Comparison of ENCODE assay signal across 29 cellular contexts in genomic region chr2:187354653-187355052, GRCh38.
"Had no signal": no experiment of that assay in that cellular context is flagged by ENCODE, and none has a peak within 500 bp of the region (broad histone marks: within the 10 kb centered on the region; RNA-seq: fewer than 3 reads in every experiment).

No MANE protein-coding gene starts in this region.

- H3K27ac ChIP-seq: body of pancreas, epithelial cell of prostate, esophagus squamous epithelium, gastroesophageal sphincter, heart right ventricle, hepatocyte had no signal

- H3K4me3 Mint-ChIP-seq: activated CD4-positive, alpha-beta memory T cell treated with anti-CD3 and anti-CD28 coated beads for 36 hours; activated CD4-positive, alpha-beta T cell treated with anti-CD3 and anti-CD28 coated beads for 36 hours; activated CD4-positive, alpha-beta T cell treated with anti-CD3 and anti-CD28 coated beads, Interleukin-2, amount 10 ng/mL, durations not matched to agents 24 days and 14 days; activated CD8-positive, alpha-beta memory T cell treated with anti-CD3 and anti-CD28 coated beads, Interleukin-2, amount 10 ng/mL, durations not matched to agents 7 days and 5 days; activated CD8-positive, alpha-beta T cell treated with anti-CD3 and anti-CD28 coated beads, Interleukin-2, amount 10 ng/mL, durations not matched to agents 7 days and 5 days; activated naive CD8-positive, alpha-beta T cell; activated T-cell treated with anti-CD3 and anti-CD28 coated beads, Interleukin-2, amount 50 U/mL, for 72 hours; T-helper 2 cell treated with Interferon-gamma antibody and Interleukin-4, amounts not matched to agents 5 μg/mL and 100 μg/mL, for 36 hours had no signal

- H3K9me3 Mint-ChIP-seq: activated CD4-positive, alpha-beta T cell treated with anti-CD3 and anti-CD28 coated beads, Interleukin-2, amount 10 ng/mL, durations not matched to agents 24 days and 14 days; T-helper 2 cell treated with Interferon-gamma antibody and Interleukin-4, amounts not matched to agents 5 μg/mL and 100 μg/mL, for 36 hours had no signal

- ATAC-seq: activated CD4-positive, alpha-beta T cell treated with anti-CD3 and anti-CD28 coated beads for 36 hours; activated CD8-positive, alpha-beta memory T cell treated with anti-CD3 and anti-CD28 coated beads, Interleukin-2, amount 10 ng/mL, durations not matched to agents 7 days and 5 days; activated CD8-positive, alpha-beta T cell treated with anti-CD3 and anti-CD28 coated beads, Interleukin-2, amount 10 ng/mL, durations not matched to agents 7 days and 5 days; activated T-cell treated with anti-CD3 and anti-CD28 coated beads, Interleukin-2, amount 50 U/mL, for 72 hours; body of pancreas; gastroesophageal sphincter; heart right ventricle had no signal

- H3K27me3 Mint-ChIP-seq: activated CD4-positive, alpha-beta memory T cell treated with anti-CD3 and anti-CD28 coated beads for 36 hours; activated CD4-positive, alpha-beta T cell treated with anti-CD3 and anti-CD28 coated beads for 36 hours; activated CD4-positive, alpha-beta T cell treated with anti-CD3 and anti-CD28 coated beads, Interleukin-2, amount 10 ng/mL, durations not matched to agents 24 days and 14 days; activated CD8-positive, alpha-beta memory T cell treated with anti-CD3 and anti-CD28 coated beads, Interleukin-2, amount 10 ng/mL, durations not matched to agents 7 days and 5 days; activated naive CD8-positive, alpha-beta T cell had no signal

- H3K4me3 ChIP-seq: body of pancreas, esophagus squamous epithelium, gastroesophageal sphincter, heart right ventricle, hepatocyte had no signal

- H3K4me1 Mint-ChIP-seq: activated CD4-positive, alpha-beta T cell treated with anti-CD3 and anti-CD28 coated beads for 36 hours; activated CD4-positive, alpha-beta T cell treated with anti-CD3 and anti-CD28 coated beads, Interleukin-2, amount 10 ng/mL, durations not matched to agents 24 days and 14 days; activated CD8-positive, alpha-beta memory T cell treated with anti-CD3 and anti-CD28 coated beads, Interleukin-2, amount 10 ng/mL, durations not matched to agents 7 days and 5 days had no signal

- H3K27me3 ChIP-seq: body of pancreas, esophagus squamous epithelium, gastroesophageal sphincter, heart right ventricle, hepatocyte had no signal

- H3K36me3 Mint-ChIP-seq: activated CD4-positive, alpha-beta memory T cell treated with anti-CD3 and anti-CD28 coated beads for 36 hours; activated CD8-positive, alpha-beta memory T cell treated with anti-CD3 and anti-CD28 coated beads, Interleukin-2, amount 10 ng/mL, durations not matched to agents 7 days and 5 days; activated naive CD8-positive, alpha-beta T cell had no signal

- H3K4me1 ChIP-seq: body of pancreas had no signal

- H3K9me3 ChIP-seq: body of pancreas, esophagus squamous epithelium, gastroesophageal sphincter had no signal

- DNase-seq: activated CD4-positive, alpha-beta memory T cell treated with anti-CD3 and anti-CD28 coated beads for 36 hours; activated CD4-positive, alpha-beta T cell treated with anti-CD3 and anti-CD28 coated beads for 36 hours; activated CD4-positive, alpha-beta T cell treated with anti-CD3 and anti-CD28 coated beads, Interleukin-2, amount 10 ng/mL, durations not matched to agents 24 days and 14 days; activated CD4-positive, CD25-positive, alpha-beta regulatory T cell; activated CD4-positive, CD25-positive, alpha-beta regulatory T cell treated with anti-CD3 and anti-CD28 coated beads, Interleukin-2, amount 50 U/mL, for 72 hours; activated CD8-positive, alpha-beta memory T cell treated with anti-CD3 and anti-CD28 coated beads, Interleukin-2, amount 10 ng/mL, durations not matched to agents 7 days and 5 days; activated CD8-positive, alpha-beta memory T cell treated with anti-CD3 and anti-CD28 coated beads, Interleukin-2, amount 50 U/mL, for 4 hours; activated CD8-positive, alpha-beta T cell treated with anti-CD3 and anti-CD28 coated beads, Interleukin-2, amount 10 ng/mL, durations not matched to agents 7 days and 5 days; activated effector memory CD4-positive, alpha-beta T cell treated with Interleukin-2 at 50 U/mL for 16 hours; activated gamma-delta T cell treated with Interleukin-2 at 50 U/mL for 16 hours; activated naive CD4-positive, alpha-beta T cell treated with anti-CD3 and anti-CD28 coated beads, Interleukin-2, amount 50 U/mL, for 16 hours; activated naive CD4-positive, alpha-beta T cell treated with Interleukin-2 at 50 U/mL for 16 hours; activated T-cell treated with anti-CD3 and anti-CD28 coated beads, Interleukin-2, amount 50 U/mL, for 1 hour; activated T-cell treated with anti-CD3 and anti-CD28 coated beads, Interleukin-2, amount 50 U/mL, for 72 hours; amniotic stem cell; aorta; body of pancreas; caudate nucleus; cortex of kidney; effector CD8-positive, alpha-beta T cell; esophagus squamous epithelium; foreskin melanocyte; heart right ventricle; T1000 had no signal

- H3K27ac Mint-ChIP-seq: activated CD4-positive, alpha-beta memory T cell treated with anti-CD3 and anti-CD28 coated beads for 36 hours; activated CD4-positive, alpha-beta T cell treated with anti-CD3 and anti-CD28 coated beads for 36 hours; activated CD4-positive, alpha-beta T cell treated with anti-CD3 and anti-CD28 coated beads, Interleukin-2, amount 10 ng/mL, durations not matched to agents 24 days and 14 days; activated CD8-positive, alpha-beta memory T cell treated with anti-CD3 and anti-CD28 coated beads, Interleukin-2, amount 10 ng/mL, durations not matched to agents 7 days and 5 days; activated CD8-positive, alpha-beta T cell treated with anti-CD3 and anti-CD28 coated beads, Interleukin-2, amount 10 ng/mL, durations not matched to agents 7 days and 5 days; activated naive CD8-positive, alpha-beta T cell; activated T-cell treated with anti-CD3 and anti-CD28 coated beads, Interleukin-2, amount 50 U/mL, for 72 hours; T-helper 2 cell treated with Interferon-gamma antibody and Interleukin-4, amounts not matched to agents 5 μg/mL and 100 μg/mL, for 36 hours had no signal
